In genomic region chr12:47742253-47742825, GRCh38 we compare ENCODE assay signal across 8 cellular contexts. TPM values are rescaled to one million over a fixed set of nuclear protein-coding genes. Genes with fewer than 3 reads are reported as not detected.
DNase-seq lines count a peak whose midpoint lies in the region; ATAC-seq and TF ChIP-seq lines count a peak whose summit lies in the region.

No MANE protein-coding gene starts in this region.

- H3K36me3 ChIP-seq in ovary: no peaks in the 10 kb centered on the region

- H3K9me3 ChIP-seq in ovary: no peaks in the 10 kb centered on the region

- peaks cover 12% of the 10 kb centered on the region for H3K4me1 ChIP-seq in ovary (ENCODE audit: insufficient read depth)

- intact Hi-C loops in ovary (cut with DNase I): loop anchor here in 2 of 4 donors (2.0 to 5.0 kb wide), 3 partner anchors 35 to 96 kb away; partner anchors contain the start of gene RPAP3 (in 1 of the 2)

- TF ChIP-seq POLR2A in NB4 (IDR thresholded peaks at IDR 0.05; ENCODE audit: extremely low read depth, insufficient read length) (no peak), ovary (IDR thresholded peaks at IDR 0.05) (no peak)

- H3K4me3 ChIP-seq in NB4 (ENCODE audit: low read depth, low read length) (no peak overlapping the region), epithelial cell of esophagus (ENCODE audit: low read length) (no peak overlapping the region), ovary (no peak overlapping the region)

- ATAC-seq in HG02678 (IDR thresholded peaks at IDR 0.05; ENCODE audit: unreplicated experiment) (no peak), HG02642 (IDR thresholded peaks at IDR 0.05; ENCODE audit: poor library complexity, unreplicated experiment) (no peak)

- TF ChIP-seq EP300 in ovary (IDR thresholded peaks at IDR 0.05): no peak

- WGBS in ovary, 3 donors: 77 to 82% (median 82%) methylated on average over 7 of the region's 7 CpGs

- H3K27ac ChIP-seq in ovary: peak overlapping the region in 1 of 2 donors; percentile 51

- peak; percentile 99 for TF ChIP-seq CTCF in GM10266 (IDR thresholded peaks at IDR 0.05; ENCODE audit: control insufficient read depth, insufficient read depth, low read depth, missing control alignments)
- TF ChIP-seq CTCF in NB4 (IDR thresholded peaks at IDR 0.05; ENCODE audit: low read depth, low read length): peak; percentile 96
- TF ChIP-seq CTCF in epithelial cell of esophagus (IDR thresholded peaks at IDR 0.05; ENCODE audit: insufficient read depth, low read depth, low read length, missing control alignments): peak; percentile 99
- TF ChIP-seq CTCF in ovary (IDR thresholded peaks at IDR 0.05): peak; percentile 65 to 95 (median 93)

- H3K27me3 ChIP-seq in ovary: no peaks in the 10 kb centered on the region

- DNase-seq in GM10266 (ENCODE audit: extremely low spot score) (peak; percentile 61), NB4 (ENCODE audit: low read depth) (peak; percentile 69), epithelial cell of esophagus (ENCODE audit: low read depth) (peak; percentile 63), ovary (peak in 4 of 5 donors; percentile 68 to 77 (median 74)), NCI-H1694 (lab: John Stamatoyannopoulos, UW) (no peak)
- peak; percentile 36 to 80 (median 72) for DNase-seq in activated CD8-positive, alpha-beta memory T cell treated with anti-CD3 and anti-CD28 coated beads for 48 hours (ENCODE audit: low read depth in 2 of 3, low spot score in 2 of 3)

RNA-seq across cellular contexts. Expression of gene RAPGEF3, which starts 16.3 kb away (rescaled TPM):
- total RNA-seq in ovary: 100 to 1,000 TPM in 3 of 7 donors, 10 to 100 TPM in 4; 50.4 to 132 (median 93.5) TPM
- polyA plus RNA-seq in ovary: 10 to 100 TPM; 16.9 to 68.4 TPM

RNA-seq across cellular contexts. Expression of gene ENDOU, which starts 17.0 kb away (rescaled TPM):
- 1 to 10 TPM in 5 of 7 donors, under 1 TPM in 2; 0.69 to 3.6 (median 1.3) TPM for total RNA-seq in ovary
- 1 to 10 TPM; 1.4 to 1.6 TPM for polyA plus RNA-seq in ovary

RNA-seq across cellular contexts. Expression of gene SLC48A1, which starts 30.7 kb away (rescaled TPM):
- 100 to 1,000 TPM in 2 of 7 donors, 10 to 100 TPM in 5; 36.7 to 143 (median 98.3) TPM for total RNA-seq in ovary
- polyA plus RNA-seq in ovary: 10 to 100 TPM; 24.1 to 41.1 TPM

RNA-seq across cellular contexts. Expression of gene RPAP3, which starts 36.5 kb away (rescaled TPM):
- 10 to 100 TPM; 18.4 to 71.3 (median 41.8) TPM for total RNA-seq in ovary
- polyA plus RNA-seq in ovary: 10 to 100 TPM; 15.6 to 18.6 TPM
